In genomic region chr20:40956926-40957760, GRCh38 we compare ENCODE assay signal across 20 cellular contexts.
DNase-seq lines count a peak whose midpoint lies in the region; ATAC-seq and TF ChIP-seq lines count a peak whose summit lies in the region.
"Had no signal": no experiment of that assay in that cellular context is flagged by ENCODE, and none has a peak within 500 bp of the region (broad histone marks: within the 10 kb centered on the region; RNA-seq: fewer than 3 reads in every experiment).

No MANE protein-coding gene starts in this region.

- peak; percentile 47 for DNase-seq in activated CD8-positive, alpha-beta memory T cell treated with anti-CD3 and anti-CD28 coated beads for 24 hours
- DNase-seq in activated CD8-positive, alpha-beta memory T cell treated with anti-CD3 and anti-CD28 coated beads, Interleukin-2, amount 50 U/mL, for 4 hours: no peak
- DNase-seq in NCI-H1105 treated with DMSO at 0.1 percent for 48 hours (lab: John Stamatoyannopoulos, UW) (no peak), NCI-H2081 (lab: John Stamatoyannopoulos, UW) (no peak)
- DNase-seq: 8988T; CD4-positive, CD25-positive, alpha-beta regulatory T cell; COR-L47; DMS 273 treated with DMSO at 0.1 percent for 48 hours; HCEC 1CT; MM.1S; NCI-H1092 treated with DMSO at 0.1 percent for 48 hours; NCI-H2081 treated with DMSO at 0.1 percent for 48 hours; NCI-H510A; NCI-H774; SJCRH30 had no signal

- no peaks in the 10 kb centered on the region for H3K9me3 ChIP-seq in neutrophil
- H3K9me3 ChIP-seq: SJCRH30 had no signal

- no peak for TF ChIP-seq CTCF in neutrophil (IDR thresholded peaks at IDR 0.05)

- H3K4me3 Mint-ChIP-seq in dendritic cell treated with granulocyte-macrophage colony-stimulating factor and Interleukin-4, amounts not matched to agents 40 ng/mL and 50 ng/mL, for 4 days: no peak overlapping the region
- H3K4me3 Mint-ChIP-seq: CD4-positive, CD25-positive, alpha-beta regulatory T cell; GM23338 had no signal

- H3K27me3 Mint-ChIP-seq in dendritic cell treated with granulocyte-macrophage colony-stimulating factor and Interleukin-4, amounts not matched to agents 40 ng/mL and 50 ng/mL, for 4 days: peaks cover 3% of the 10 kb centered on the region

- H3K4me1 ChIP-seq in neutrophil (ENCODE audit: control insufficient read depth in 1 of 2, insufficient read depth in 1 of 2, low read depth in 1 of 2, low read length in 1 of 2): peaks cover 17 to 31% of the 10 kb centered on the region in 2 experiments
- H3K4me1 ChIP-seq: SJCRH30 had no signal

- H3K4me3 ChIP-seq in neutrophil (ENCODE audit: low read depth in 1 of 2, low read length in 1 of 2): no peak overlapping the region
- H3K4me3 ChIP-seq: GM23338, SJCRH30 had no signal

- H3K27ac ChIP-seq in neutrophil: peak overlapping the region; percentile 42
- H3K27ac ChIP-seq: SJCRH30 had no signal

- H3K36me3 Mint-ChIP-seq in dendritic cell treated with granulocyte-macrophage colony-stimulating factor and Interleukin-4, amounts not matched to agents 40 ng/mL and 50 ng/mL, for 4 days (ENCODE audit: low read depth): no peaks in the 10 kb centered on the region
- H3K36me3 Mint-ChIP-seq: CD4-positive, CD25-positive, alpha-beta regulatory T cell had no signal

- peaks cover 28% of the 10 kb centered on the region for H3K27me3 ChIP-seq in neutrophil
- H3K27me3 ChIP-seq: SJCRH30 had no signal

- H3K27ac Mint-ChIP-seq in dendritic cell treated with granulocyte-macrophage colony-stimulating factor and Interleukin-4, amounts not matched to agents 40 ng/mL and 50 ng/mL, for 4 days: peak overlapping the region; percentile 56
- H3K27ac Mint-ChIP-seq: CD4-positive, CD25-positive, alpha-beta regulatory T cell; GM23338 had no signal

- intact Hi-C loops in dendritic cell treated with granulocyte-macrophage colony-stimulating factor and Interleukin-4, amounts not matched to agents 40 ng/mL and 50 ng/mL, for 4 days (cut with micrococcal nuclease): loop anchor here (10.0 kb wide), 1 partner anchor 792 kb away; no protein-coding TSS in a partner anchor

- ATAC-seq in HG03520 (IDR thresholded peaks at IDR 0.05; ENCODE audit: unreplicated experiment) (no peak), GM19467 (IDR thresholded peaks at IDR 0.05; ENCODE audit: unreplicated experiment) (no peak)
- ATAC-seq: GM23338 had no signal

- H3K9me3 Mint-ChIP-seq in dendritic cell treated with granulocyte-macrophage colony-stimulating factor and Interleukin-4, amounts not matched to agents 40 ng/mL and 50 ng/mL, for 4 days: peaks cover 7% of the 10 kb centered on the region
- H3K9me3 Mint-ChIP-seq: GM23338 had no signal

- H3K4me1 Mint-ChIP-seq in dendritic cell treated with granulocyte-macrophage colony-stimulating factor and Interleukin-4, amounts not matched to agents 40 ng/mL and 50 ng/mL, for 4 days (ENCODE audit: low read depth): peaks cover 35% of the 10 kb centered on the region
- H3K4me1 Mint-ChIP-seq: GM23338 had no signal

- H3K36me3 ChIP-seq in neutrophil: no peaks in the 10 kb centered on the region
- H3K36me3 ChIP-seq: SJCRH30 had no signal
